In genomic region chr2:121974919-121975654, GRCh38 we compare ENCODE assay signal across 8 cellular contexts.
A peak's percentile ranks its signal among the peaks of the same experiment; 100 is the strongest.
DNase-seq lines count a peak whose midpoint lies in the region; ATAC-seq, FAIRE-seq and TF ChIP-seq lines count a peak whose summit lies in the region.

No MANE protein-coding gene starts in this region.

- no peaks in the 10 kb centered on the region for H3K4me1 ChIP-seq in HepG2 (ENCODE audit: insufficient read depth, low read length)

- H3K9me3 ChIP-seq in HepG2 (ENCODE audit: low read length) = no peaks in the 10 kb centered on the region

- TF ChIP-seq RAD21 in HepG2 (CRISPR knock-in tag; IDR thresholded peaks at IDR 0.05) = peak; percentile 87

- in situ Hi-C loops in HepG2 (cut with HindIII; ENCODE audit: extremely low pct_ligation_motif_present, low pct_unique_long_range_greater_than_20kb) = loop anchor here (5.0 to 10.0 kb wide), 2 partner anchors 160 to 477 kb away; no protein-coding TSS in a partner anchor

- H3K4me3 ChIP-seq in WI38 (ENCODE audit: low read depth, low read length) (peak overlapping the region; percentile 34), HepG2 (replicated peaks in 1 of 3; ENCODE audit: insufficient read depth in 1 of 3, low read depth in 2 of 3, low read length in 3 of 3) (peak overlapping the region in 1 of 3 experiments; percentile 32; a peak in 1 of 6 replicates)

- H3K36me3 ChIP-seq in HepG2 (replicated peaks in 1 of 2; ENCODE audit: control insufficient read depth in 1 of 2, insufficient read depth in 2 of 2, low read length in 2 of 2) = no peaks in the 10 kb centered on the region

- FAIRE-seq in HepG2 (lab: Jason Lieb, UNC) = peak; percentile 91

- BruUV-seq in HepG2 (replicated peaks; lab: Mats Ljungman, UMichigan) = no TSS peak

- H4K20me1 ChIP-seq in HepG2 (ENCODE audit: insufficient read depth, low read length) = no peaks in the 10 kb centered on the region; the same call in 1 of the 2 replicates

- POLR2A ChIA-PET in HepG2 (lab: Yijun Ruan, JAX) = no interaction called here

- DNase-seq in NCI-H2227 (lab: John Stamatoyannopoulos, UW; ENCODE audit: unreplicated experiment) = peak; percentile 85
- DNase-seq in dedifferentiated amniotic fluid mesenchymal stem cell (ENCODE audit: extremely low spot score) = peak; percentile 72
- peak; percentile 84 for DNase-seq in HepG2 (ENCODE audit: low spot score)
- peak; percentile 3 to 5 (median 5) for DNase-seq in stimulated activated CD4-positive, alpha-beta T cell treated with anti-CD3 and anti-CD28 coated beads, TNF-alpha, amount 100 ng/mL, for 4 hours (ENCODE audit: low read depth in 3 of 3)

- ATAC-seq in GM19043 (IDR thresholded peaks at IDR 0.05; ENCODE audit: low read depth, unreplicated experiment) (peak; percentile 95), HG03175 (IDR thresholded peaks at IDR 0.05; ENCODE audit: unreplicated experiment) (peak; percentile 95), HepG2 (peak; percentile 98)

- no peak overlapping the region for H3K27ac ChIP-seq in C4-2B
- H3K27ac ChIP-seq in HepG2 (ENCODE audit: extremely low read length, insufficient read depth, low read length) = no peak overlapping the region

- H3K9ac ChIP-seq in HepG2 (ENCODE audit: insufficient read depth, low read depth, low read length) = no peak overlapping the region

- H3K4me2 ChIP-seq in HepG2 (ENCODE audit: low read depth, low read length) = peak overlapping the region; percentile 64

- CTCF ChIA-PET in HepG2 (lab: Yijun Ruan, JAX; ENCODE audit: low intra/inter-chr PET ratio, low total read pairs) = interaction anchor here (0.8 to 2.0 kb wide), 4 partner anchors 161 to 477 kb away, joined by 3 to 30 read pairs (median 7); no protein-coding TSS in a partner anchor

- TF ChIP-seq EP300 in HepG2 (IDR thresholded peaks at IDR 0.05; ENCODE audit: low read depth in 2 of 2, low read length in 2 of 2) = no peak
- TF ChIP-seq EP300 in HepG2 (CRISPR knock-in tag; IDR thresholded peaks at IDR 0.05; ENCODE audit: borderline replicate concordance) = no peak

- intact Hi-C loops in HepG2 (cut with micrococcal nuclease; ENCODE audit: unreplicated experiment) = loop anchor here (1.0 to 5.0 kb wide), 5 partner anchors 161 to 547 kb away; no protein-coding TSS in a partner anchor

- peaks cover 0 to 5% of the 10 kb centered on the region in 2 experiments; a peak in 1 of 5 replicates for H3K27me3 ChIP-seq in HepG2 (ENCODE audit: control insufficient read depth in 1 of 2, insufficient read depth in 2 of 2, low read length in 2 of 2)

- no peaks in the 10 kb centered on the region for H3K79me2 ChIP-seq in HepG2 (ENCODE audit: insufficient read depth, low read length)

- WGBS in HepG2 (ENCODE audit: low lambda C conversion rate) = 5% methylated on average over 13 of the region's 13 CpGs

- no peak for TF ChIP-seq POLR2A in HepG2 (IDR thresholded peaks at IDR 0.05; ENCODE audit: insufficient read depth in 1 of 2, low read depth in 2 of 2, low read length in 2 of 2)

- TF ChIP-seq CTCF in C4-2B (conservative IDR thresholded peaks at IDR 0.05) = peak; percentile 71
- TF ChIP-seq CTCF in WI38 (IDR thresholded peaks at IDR 0.05; ENCODE audit: low read depth, low read length) = peak; percentile 45
- TF ChIP-seq CTCF in HepG2 (CRISPR knock-in tag; IDR thresholded peaks at IDR 0.05) = peak; percentile 91

- H2AFZ ChIP-seq in HepG2 (ENCODE audit: low read length) = no peak overlapping the region

TF ChIP-seq in HepG2, 621 proteins besides CTCF, POLR2A, EP300 and RAD21 (continues in another document):
- peak; percentile 47; the same call in 1 of the 2 replicates for TF ChIP-seq EED (CRISPR knock-in tag; IDR thresholded peaks at IDR 0.05)
- TF ChIP-seq ZNF704 (CRISPR knock-in tag; IDR thresholded peaks at IDR 0.05; ENCODE audit: borderline replicate concordance) = 0 out of 2 replicates have a peak, but pooled peaks have one; percentile 55
- TF ChIP-seq GZF1 (CRISPR knock-in tag; IDR thresholded peaks at IDR 0.05) = 0 out of 2 replicates have a peak, but pooled peaks have one; percentile 69
- no peak for TF ChIP-seq ZNF501 (CRISPR knock-in tag; IDR thresholded peaks at IDR 0.05)
- no peak for TF ChIP-seq TERF1 (CRISPR knock-in tag; IDR thresholded peaks at IDR 0.05)
- TF ChIP-seq ZNF781 (CRISPR knock-in tag; IDR thresholded peaks at IDR 0.05; ENCODE audit: borderline replicate concordance, not compliant biosample characterization) = peak; percentile 37
- no peak for TF ChIP-seq XBP1 (CRISPR knock-in tag; IDR thresholded peaks at IDR 0.05)
- no peak for TF ChIP-seq KLF9 (CRISPR knock-in tag; IDR thresholded peaks at IDR 0.05; ENCODE audit: low read depth)
- 0 out of 2 replicates have a peak, but pooled peaks have one; percentile 40 for TF ChIP-seq ZNF331 (CRISPR knock-in tag; IDR thresholded peaks at IDR 0.05)
- TF ChIP-seq ATM (IDR thresholded peaks at IDR 0.05; ENCODE audit: borderline replicate concordance) = no peak
- TF ChIP-seq, protein P1, sequence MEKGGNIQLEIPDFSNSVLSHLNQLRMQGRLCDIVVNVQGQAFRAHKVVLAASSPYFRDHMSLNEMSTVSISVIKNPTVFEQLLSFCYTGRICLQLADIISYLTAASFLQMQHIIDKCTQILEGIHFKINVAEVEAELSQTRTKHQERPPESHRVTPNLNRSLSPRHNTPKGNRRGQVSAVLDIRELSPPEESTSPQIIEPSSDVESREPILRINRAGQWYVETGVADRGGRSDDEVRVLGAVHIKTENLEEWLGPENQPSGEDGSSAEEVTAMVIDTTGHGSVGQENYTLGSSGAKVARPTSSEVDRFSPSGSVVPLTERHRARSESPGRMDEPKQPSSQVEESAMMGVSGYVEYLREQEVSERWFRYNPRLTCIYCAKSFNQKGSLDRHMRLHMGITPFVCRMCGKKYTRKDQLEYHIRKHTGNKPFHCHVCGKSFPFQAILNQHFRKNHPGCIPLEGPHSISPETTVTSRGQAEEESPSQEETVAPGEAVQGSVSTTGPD (CRISPR knock-in tag; IDR thresholded peaks at IDR 0.05) = no peak
- TF ChIP-seq STAG1 (CRISPR knock-in tag; IDR thresholded peaks at IDR 0.05) = peak; percentile 91
- peak; percentile 45 for TF ChIP-seq ZNF883 (CRISPR knock-in tag; IDR thresholded peaks at IDR 0.05; ENCODE audit: not compliant biosample characterization)
- TF ChIP-seq, protein P2, sequence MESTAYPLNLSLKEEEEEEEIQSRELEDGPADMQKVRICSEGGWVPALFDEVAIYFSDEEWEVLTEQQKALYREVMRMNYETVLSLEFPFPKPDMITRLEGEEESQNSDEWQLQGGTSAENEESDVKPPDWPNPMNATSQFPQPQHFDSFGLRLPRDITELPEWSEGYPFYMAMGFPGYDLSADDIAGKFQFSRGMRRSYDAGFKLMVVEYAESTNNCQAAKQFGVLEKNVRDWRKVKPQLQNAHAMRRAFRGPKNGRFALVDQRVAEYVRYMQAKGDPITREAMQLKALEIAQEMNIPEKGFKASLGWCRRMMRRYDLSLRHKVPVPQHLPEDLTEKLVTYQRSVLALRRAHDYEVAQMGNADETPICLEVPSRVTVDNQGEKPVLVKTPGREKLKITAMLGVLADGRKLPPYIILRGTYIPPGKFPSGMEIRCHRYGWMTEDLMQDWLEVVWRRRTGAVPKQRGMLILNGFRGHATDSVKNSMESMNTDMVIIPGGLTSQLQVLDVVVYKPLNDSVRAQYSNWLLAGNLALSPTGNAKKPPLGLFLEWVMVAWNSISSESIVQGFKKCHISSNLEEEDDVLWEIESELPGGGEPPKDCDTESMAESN (CRISPR knock-in tag; conservative IDR thresholded peaks at IDR 0.05) = no peak
- no peak for TF ChIP-seq TFDP2 (CRISPR knock-in tag; IDR thresholded peaks at IDR 0.05)
- TF ChIP-seq XRCC5 (optimal IDR thresholded peaks at IDR 0.05; ENCODE audit: low read length) = peak; percentile 89
- no peak for TF ChIP-seq ARID2 (CRISPR knock-in tag; IDR thresholded peaks at IDR 0.05; ENCODE audit: borderline replicate concordance)
- no peak for TF ChIP-seq GABPA (IDR thresholded peaks at IDR 0.05; ENCODE audit: low read depth, low read length)
- TF ChIP-seq GABPA (CRISPR knock-in tag; IDR thresholded peaks at IDR 0.05; ENCODE audit: low read depth) = no peak
- no peak for TF ChIP-seq ZNF790 (CRISPR knock-in tag; IDR thresholded peaks at IDR 0.05; ENCODE audit: borderline replicate concordance)
- no peak for TF ChIP-seq ZNF792 (CRISPR knock-in tag; IDR thresholded peaks at IDR 0.05)

Comparison
In these comparisons a context has a peak if more than half of its experiments do, and no peak if none do; other contexts are left out.
1. DNase-seq: peak in every context shown above with its lines; median percentile 85 in NCI-H2227; 84 in HepG2; 72 in dedifferentiated amniotic fluid mesenchymal stem cell; 5 in stimulated activated CD4-positive, alpha-beta T cell treated with anti-CD3 and anti-CD28 coated beads, TNF-alpha, amount 100 ng/mL, for 4 hours.